ENCODE assay signal across 14 cellular contexts in genomic region chr21:37139902-37140301, GRCh38.
A peak's percentile ranks its signal among the peaks of the same experiment; 100 is the strongest.
DNase-seq lines count a peak whose midpoint lies in the region; ATAC-seq and TF ChIP-seq lines count a peak whose summit lies in the region.
"Had no signal": no experiment of that assay in that cellular context is flagged by ENCODE, and none has a peak within 500 bp of the region (broad histone marks: within the 10 kb centered on the region; RNA-seq: fewer than 3 reads in every experiment).

No MANE protein-coding gene starts in this region.

- H4K8ac ChIP-seq in H9 (replicated peaks; ENCODE audit: insufficient read length, low read depth, low read length) = no peak overlapping the region

- H3K23ac ChIP-seq in H9 (ENCODE audit: insufficient read length, low read depth, low read length) = no peak overlapping the region

- no peak overlapping the region for H3K4me3 ChIP-seq in A673 (ENCODE audit: low read depth, low read length, poor library complexity, severe bottlenecking)
- no peak overlapping the region for H3K4me3 ChIP-seq in PC-9

- no peaks in the 10 kb centered on the region for H3K23me2 ChIP-seq in H9 (ENCODE audit: insufficient read length, low read depth, low read length, poor library complexity, severe bottlenecking)

- no peak overlapping the region for H2BK5ac ChIP-seq in H9 (ENCODE audit: insufficient read length, low read length)

- peak overlapping the region; percentile 48 for H3K27ac ChIP-seq in A673 (ENCODE audit: low read depth, low read length, poor library complexity, severe bottlenecking)
- no peak overlapping the region for H3K27ac ChIP-seq in H9 (ENCODE audit: insufficient read length, low read depth, low read length)
- H3K27ac ChIP-seq in PC-9 = no peak overlapping the region

- TF ChIP-seq CTCF in A673 (conservative IDR thresholded peaks at IDR 0.05; ENCODE audit: low read depth, low read length) (no peak), H9 (conservative IDR thresholded peaks at IDR 0.05) (no peak), PC-9 (conservative IDR thresholded peaks at IDR 0.05) (no peak)

- H3F3A ChIP-seq in PC-9 (ENCODE audit: insufficient read depth, low read depth) = no peaks in the 10 kb centered on the region

- H3K79me2 ChIP-seq in H9 (ENCODE audit: insufficient read depth, low read length) (no peaks in the 10 kb centered on the region), PC-9 (ENCODE audit: low read depth) (no peaks in the 10 kb centered on the region)

- H2BK15ac ChIP-seq in H9 (ENCODE audit: low read depth, low read length) = no peak overlapping the region

- no peak overlapping the region for H3K4ac ChIP-seq in H9 (ENCODE audit: low read depth, low read length)

- H4K91ac ChIP-seq in H9 (ENCODE audit: insufficient read length, low read depth, low read length) = no peak overlapping the region

- peaks cover 50% of the 10 kb centered on the region for H3K36me3 ChIP-seq in A673 (ENCODE audit: insufficient read depth, low read length, poor library complexity, severe bottlenecking)
- peaks cover 19% of the 10 kb centered on the region; the same call in 1 of the 2 replicates for H3K36me3 ChIP-seq in PC-9 (ENCODE audit: low read depth)

- H2BK120ac ChIP-seq in H9 (ENCODE audit: low read depth, low read length, poor library complexity, severe bottlenecking) = no peak overlapping the region

- H3K14ac ChIP-seq in H9 (ENCODE audit: insufficient read depth, low read length) = no peak overlapping the region

- H3K4me1 ChIP-seq in A673 (ENCODE audit: insufficient read depth, low read length, poor library complexity, severe bottlenecking) (peaks cover 27% of the 10 kb centered on the region), H9 (ENCODE audit: insufficient read depth, low read length) (no peaks in the 10 kb centered on the region), PC-9 (replicated peaks; ENCODE audit: insufficient read depth) (no peaks in the 10 kb centered on the region)

- no peaks in the 10 kb centered on the region for H3K27me3 Mint-ChIP-seq in H9 (ENCODE audit: low read depth)
- no peaks in the 10 kb centered on the region for H3K27me3 Mint-ChIP-seq in activated naive CD8-positive, alpha-beta T cell treated with anti-CD3 and anti-CD28 coated beads, Interleukin-2, amount 50 U/mL, for 24 hours
- H3K27me3 Mint-ChIP-seq: stimulated activated naive CD8-positive, alpha-beta T cell treated with anti-CD3 and anti-CD28 coated beads, Interleukin-15, amount 100 ng/mL, for 72 hours had no signal

- no CpG with 5 or more reads among the region's 4 CpGs for WGBS in H9 (ENCODE audit: extremely low coverage, insufficient read length, low lambda C conversion rate)

- no peak overlapping the region for H3K9ac ChIP-seq in H9 (ENCODE audit: extremely low read depth, insufficient read length, low read length)

- H2BK12ac ChIP-seq in H9 (ENCODE audit: insufficient read length, low read depth, low read length) = no peak overlapping the region

- H3K4me1 Mint-ChIP-seq in H9 = peaks cover 18 to 20% of the 10 kb centered on the region in 2 experiments
- H3K4me1 Mint-ChIP-seq in activated naive CD8-positive, alpha-beta T cell treated with anti-CD3 and anti-CD28 coated beads, Interleukin-2, amount 50 U/mL, for 24 hours = peaks cover 14% of the 10 kb centered on the region

- H3T11ph ChIP-seq in H9 (ENCODE audit: low read length) = no peak overlapping the region

- peak overlapping the region in 2 of 3 experiments; percentile 8 to 78; a peak in 1 of 7 replicates for H3K27ac Mint-ChIP-seq in H9
- H3K27ac Mint-ChIP-seq in activated naive CD8-positive, alpha-beta T cell treated with anti-CD3 and anti-CD28 coated beads, Interleukin-2, amount 50 U/mL, for 24 hours = no peak overlapping the region
- H3K27ac Mint-ChIP-seq: stimulated activated naive CD8-positive, alpha-beta T cell treated with anti-CD3 and anti-CD28 coated beads, Interleukin-15, amount 100 ng/mL, for 72 hours had no signal

- no peak overlapping the region for H3K56ac ChIP-seq in H9 (ENCODE audit: insufficient read length, low read depth, low read length)

- no peak overlapping the region for H2AK5ac ChIP-seq in H9 (ENCODE audit: insufficient read length, low read length)

- H3K9me2 ChIP-seq in PC-9 (ENCODE audit: insufficient read depth) = no peaks in the 10 kb centered on the region

- no peak overlapping the region for H2AFZ ChIP-seq in H9 (ENCODE audit: low read length)
- no peak overlapping the region for H2AFZ ChIP-seq in PC-9

- intact Hi-C loops in A673 (cut with micrococcal nuclease; ENCODE audit: unreplicated experiment) = no loop called here
- intact Hi-C loops in PC-9 (cut with micrococcal nuclease; ENCODE audit: unreplicated experiment) = no loop called here

- no peak overlapping the region for H3K4me3 Mint-ChIP-seq in H9
- no peak overlapping the region for H3K4me3 Mint-ChIP-seq in activated naive CD8-positive, alpha-beta T cell treated with anti-CD3 and anti-CD28 coated beads, Interleukin-2, amount 50 U/mL, for 24 hours
- H3K4me3 Mint-ChIP-seq: stimulated activated naive CD8-positive, alpha-beta T cell treated with anti-CD3 and anti-CD28 coated beads, Interleukin-15, amount 100 ng/mL, for 72 hours had no signal

- no peaks in the 10 kb centered on the region for H3K27me3 ChIP-seq in A673 (replicated peaks; ENCODE audit: insufficient read depth, low read depth, low read length, poor library complexity)
- H3K27me3 ChIP-seq in H9 (ENCODE audit: insufficient read depth, low read length) = no peaks in the 10 kb centered on the region
- H3K27me3 ChIP-seq in PC-9 (ENCODE audit: insufficient read depth, low read depth) = no peaks in the 10 kb centered on the region

- peaks cover 10% of the 10 kb centered on the region for H3K9me3 ChIP-seq in A673 (ENCODE audit: low read depth, low read length, poor library complexity, severe bottlenecking)
- H3K9me3 ChIP-seq in H9 (ENCODE audit: control insufficient read depth, low read depth, low read length) = no peaks in the 10 kb centered on the region
- H3K9me3 ChIP-seq in PC-9 (ENCODE audit: insufficient read depth, low read depth) = no peaks in the 10 kb centered on the region

- no peak overlapping the region for H2BK20ac ChIP-seq in H9 (ENCODE audit: low read depth, low read length, poor library complexity, severe bottlenecking)

- ATAC-seq in GM18519 (IDR thresholded peaks at IDR 0.05; ENCODE audit: low FRiP score, unreplicated experiment) = no peak
- no peak for ATAC-seq in activated naive CD8-positive, alpha-beta T cell treated with anti-CD3 and anti-CD28 coated beads, Interleukin-2, amount 50 U/mL, for 24 hours
- ATAC-seq: stimulated activated naive CD8-positive, alpha-beta T cell treated with anti-CD3 and anti-CD28 coated beads, Interleukin-15, amount 100 ng/mL, for 72 hours had no signal

- no peak overlapping the region for H4K5ac ChIP-seq in H9 (ENCODE audit: insufficient read length, low read depth, low read length)

- H3K79me1 ChIP-seq in H9 (ENCODE audit: insufficient read depth, low read depth, low read length, poor library complexity, severe bottlenecking) = no peaks in the 10 kb centered on the region

- no peaks in the 10 kb centered on the region for H3K9me3 Mint-ChIP-seq in H9
- H3K9me3 Mint-ChIP-seq in activated naive CD8-positive, alpha-beta T cell treated with anti-CD3 and anti-CD28 coated beads, Interleukin-2, amount 50 U/mL, for 24 hours = no peaks in the 10 kb centered on the region
- H3K9me3 Mint-ChIP-seq: stimulated activated naive CD8-positive, alpha-beta T cell treated with anti-CD3 and anti-CD28 coated beads, Interleukin-15, amount 100 ng/mL, for 72 hours had no signal

- CTCF ChIA-PET in A673 (lab: Charles Lee) = interaction anchor here (0.7 kb wide), 1 partner anchor 820 kb away, joined by 3 read pairs; no protein-coding TSS in a partner anchor
- CTCF ChIA-PET in PC-9 (lab: Charles Lee) = no interaction called here

- H3K18ac ChIP-seq in H9 (ENCODE audit: insufficient read length, low read depth, low read length) = no peak overlapping the region

- no peak overlapping the region for H3K4me2 ChIP-seq in H9 (ENCODE audit: insufficient read depth, insufficient read length, low read length)
- H3K4me2 ChIP-seq in PC-9 = no peak overlapping the region

- H3K36me3 Mint-ChIP-seq in H9 (ENCODE audit: insufficient read depth in 1 of 3, low read depth in 3 of 3) = peaks cover 25 to 49% (median 30%) of the 10 kb centered on the region in 3 experiments
- peaks cover 62% of the 10 kb centered on the region for H3K36me3 Mint-ChIP-seq in activated naive CD8-positive, alpha-beta T cell treated with anti-CD3 and anti-CD28 coated beads, Interleukin-2, amount 50 U/mL, for 24 hours (ENCODE audit: low read depth)

- H4K20me1 ChIP-seq in H9 (ENCODE audit: control insufficient read depth, insufficient read depth, insufficient read length) (no peaks in the 10 kb centered on the region), PC-9 (ENCODE audit: insufficient read depth) (no peaks in the 10 kb centered on the region; the same call in 1 of the 2 replicates)

- BruUV-seq in A673 (replicated peaks; lab: Mats Ljungman, UMichigan) = no TSS peak
- no TSS peak for BruUV-seq in PC-9 (replicated peaks; lab: Mats Ljungman, UMichigan)

- DNase-seq in A673 (ENCODE audit: low spot score) (peak; percentile 85), H9 (no peak), amniotic epithelial cell (ENCODE audit: low read depth) (peak; percentile 75), hepatic stellate cell (ENCODE audit: low spot score) (peak; percentile 31), PC-9 (no peak)
- no peak for DNase-seq in activated CD8-positive, alpha-beta memory T cell treated with anti-CD3 and anti-CD28 coated beads, Interleukin-2, amount 50 U/mL, for 4 hours
- DNase-seq in activated naive CD8-positive, alpha-beta T cell treated with anti-CD3 and anti-CD28 coated beads, Interleukin-2, amount 50 U/mL, for 24 hours = no peak
- DNase-seq: anterior cingulate cortex; midbrain; NCI-H187 treated with DMSO at 0.1 percent for 48 hours; NCI-H748 treated with DMSO at 0.1 percent for 48 hours; stimulated activated CD4-positive, alpha-beta T cell treated with anti-CD3 and anti-CD28 coated beads, Interleukin-12 subunit alpha, Interleukin-12 subunit beta, amount 100 ng/mL, for 4 hours; stimulated activated naive CD8-positive, alpha-beta T cell treated with anti-CD3 and anti-CD28 coated beads, Interleukin-15, amount 100 ng/mL, for 72 hours had no signal

- POLR2A ChIA-PET in A673 (lab: Charles Lee; ENCODE audit: low non-redundant PET) = interaction anchor here (0.5 kb wide), 1 partner anchor 827 kb away, joined by 3 read pairs; no protein-coding TSS in a partner anchor
- POLR2A ChIA-PET in PC-9 (lab: Charles Lee; ENCODE audit: unreplicated experiment) = no interaction called here

Comparison
In these comparisons a context has a peak if more than half of its experiments do, and no peak if none do; other contexts are left out.
1. DNase-seq: peak in A673 (single experiment), amniotic epithelial cell (single experiment) and hepatic stellate cell (single experiment); none in H9 (single experiment), activated CD8-positive, alpha-beta memory T cell treated with anti-CD3 and anti-CD28 coated beads, Interleukin-2, amount 50 U/mL, for 4 hours (single experiment), PC-9 (0 of 2) and activated naive CD8-positive, alpha-beta T cell treated with anti-CD3 and anti-CD28 coated beads, Interleukin-2, amount 50 U/mL, for 24 hours (single experiment).